In genomic region chr18:12574494-12575185, GRCh38 we compare ENCODE assay signal across 25 cellular contexts.
DNase-seq lines count a peak whose midpoint lies in the region; ATAC-seq, FAIRE-seq and TF ChIP-seq lines count a peak whose summit lies in the region.
"Had no signal": no experiment of that assay in that cellular context is flagged by ENCODE, and none has a peak within 500 bp of the region (broad histone marks: within the 10 kb centered on the region; RNA-seq: fewer than 3 reads in every experiment).

No MANE protein-coding gene starts in this region.

- no peaks in the 10 kb centered on the region; the same call in 1 of the 2 replicates for H4K20me1 ChIP-seq in K562 (replicated peaks; ENCODE audit: control insufficient read depth, insufficient read depth, low read length)

- 11% methylated on average over 2 of the region's 2 CpGs for WGBS in K562 (ENCODE audit: insufficient coverage, low coverage, missing lambda C conversion rate)
- WGBS in lung, 2 donors, result 55 to 68% methylated on average over 2 of the region's 2 CpGs

- no peak for TF ChIP-seq RAD21 in K562 (CRISPR knock-in tag; conservative IDR thresholded peaks at IDR 0.05 in 1 of 2, IDR thresholded peaks at IDR 0.05 in 1 of 2)

- CTCF ChIA-PET in Caco-2 (lab: Charles Lee) (interaction anchor here (0.6 to 0.7 kb wide), 2 partner anchors 15 to 71 kb away, joined by 3 to 4 read pairs; no protein-coding TSS in a partner anchor), K562 (lab: Yijun Ruan, JAX; ENCODE audit: low intra/inter-chr PET ratio) (no interaction called here)

- TF ChIP-seq EP300 in K562 (IDR thresholded peaks at IDR 0.05; ENCODE audit: low read length), result no peak

- peak overlapping the region; percentile 1 for H3K27ac Mint-ChIP-seq in Caco-2 (ENCODE audit: unreplicated experiment)
- H3K27ac Mint-ChIP-seq in stimulated activated effector memory CD8-positive, alpha-beta T cell treated with anti-CD3 and anti-CD28 coated beads, Interleukin-12 subunit alpha, Interleukin-12 subunit beta, amount 100 ng/mL, for 72 hours, result no peak overlapping the region
- H3K27ac Mint-ChIP-seq: activated naive CD8-positive, alpha-beta T cell treated with anti-CD3 and anti-CD28 coated beads, Interleukin-2, amount 10 ng/mL, durations not matched to agents 7 days and 5 days; CD4-positive, alpha-beta T cell; natural killer cell treated with Interleukin-12 subunit alpha and Interleukin-12 subunit beta and Interleukin-15 and Interleukin-18, amount 100 ng/mL, for 72 hours; stimulated activated naive CD8-positive, alpha-beta T cell treated with anti-CD3 and anti-CD28 coated beads, Interleukin-15, amount 100 ng/mL, for 72 hours; T-cell had no signal

- intact Hi-C loops in Caco-2 (cut with micrococcal nuclease; ENCODE audit: unreplicated experiment), result no loop called here
- intact Hi-C loops in K562 (cut with micrococcal nuclease), result no loop called here

- no peaks in the 10 kb centered on the region for H3K36me3 Mint-ChIP-seq in Caco-2 (ENCODE audit: insufficient read depth, unreplicated experiment)
- H3K36me3 Mint-ChIP-seq in stimulated activated effector memory CD8-positive, alpha-beta T cell treated with anti-CD3 and anti-CD28 coated beads, Interleukin-12 subunit alpha, Interleukin-12 subunit beta, amount 100 ng/mL, for 72 hours, result no peaks in the 10 kb centered on the region
- H3K36me3 Mint-ChIP-seq: activated naive CD8-positive, alpha-beta T cell treated with anti-CD3 and anti-CD28 coated beads, Interleukin-2, amount 10 ng/mL, durations not matched to agents 7 days and 5 days; natural killer cell treated with Interleukin-12 subunit alpha and Interleukin-12 subunit beta and Interleukin-15 and Interleukin-18, amount 100 ng/mL, for 72 hours; T-cell had no signal

- H3K4me3 ChIP-seq in Caco-2 (ENCODE audit: low read depth, low read length) (no peak overlapping the region), K562 (no peak overlapping the region), lung (no peak overlapping the region)
- H3K4me3 ChIP-seq: GM23248, heart right ventricle, PC-9, thyroid gland had no signal

- FAIRE-seq in H54 (lab: Jason Lieb, UNC) (peak; percentile 75), K562 (lab: Jason Lieb, UNC) (no peak)

- no peaks in the 10 kb centered on the region for H3K79me2 ChIP-seq in K562 (ENCODE audit: control insufficient read depth, insufficient read depth, low read length)

- no peaks in the 10 kb centered on the region for H3K4me1 ChIP-seq in Caco-2
- no peaks in the 10 kb centered on the region for H3K4me1 ChIP-seq in K562 (replicated peaks in 1 of 2; ENCODE audit: control insufficient read depth in 2 of 2, insufficient read depth in 2 of 2, low read length in 2 of 2)
- peaks cover 0 to 12% of the 10 kb centered on the region in 2 donors for H3K4me1 ChIP-seq in lung (ENCODE audit: control insufficient read depth in 2 of 2, insufficient read depth in 2 of 2, low read length in 2 of 2)
- H3K4me1 ChIP-seq: thyroid gland had no signal

- H3K36me3 ChIP-seq in Caco-2 (ENCODE audit: control insufficient read depth, insufficient read depth, low read length) (no peaks in the 10 kb centered on the region), K562 (ENCODE audit: control insufficient read depth, insufficient read depth, low read length) (no peaks in the 10 kb centered on the region), lung (ENCODE audit: control insufficient read depth in 2 of 2, insufficient read depth in 2 of 2, low read length in 2 of 2) (no peaks in the 10 kb centered on the region)
- H3K36me3 ChIP-seq: heart right ventricle, thyroid gland had no signal

- H3K4me2 ChIP-seq in K562 (ENCODE audit: insufficient read depth, low read length), result no peak overlapping the region
- H3K4me2 ChIP-seq: KMS-11, PC-9 had no signal

- H3K9me1 ChIP-seq in K562 (ENCODE audit: control insufficient read depth, insufficient read depth, low read length), result no peaks in the 10 kb centered on the region

- H2AFZ ChIP-seq in K562 (ENCODE audit: low read depth, low read length), result no peak overlapping the region
- H2AFZ ChIP-seq: GM23248, PC-9 had no signal

- no peak for TF ChIP-seq POLR2A in H54 (IDR thresholded peaks at IDR 0.05; ENCODE audit: low read depth, low read length)
- no peak for TF ChIP-seq POLR2A in K562 (conservative IDR thresholded peaks at IDR 0.05)

- H3K4me3 Mint-ChIP-seq in Caco-2 (ENCODE audit: unreplicated experiment), result peak overlapping the region; percentile 2
- no peak overlapping the region for H3K4me3 Mint-ChIP-seq in stimulated activated effector memory CD8-positive, alpha-beta T cell treated with anti-CD3 and anti-CD28 coated beads, Interleukin-12 subunit alpha, Interleukin-12 subunit beta, amount 100 ng/mL, for 72 hours
- H3K4me3 Mint-ChIP-seq: activated naive CD8-positive, alpha-beta T cell treated with anti-CD3 and anti-CD28 coated beads, Interleukin-2, amount 10 ng/mL, durations not matched to agents 7 days and 5 days; CD4-positive, alpha-beta T cell; natural killer cell treated with Interleukin-12 subunit alpha and Interleukin-12 subunit beta and Interleukin-15 and Interleukin-18, amount 100 ng/mL, for 72 hours; stimulated activated naive CD8-positive, alpha-beta T cell treated with anti-CD3 and anti-CD28 coated beads, Interleukin-15, amount 100 ng/mL, for 72 hours; T-cell had no signal

- H3K9me3 Mint-ChIP-seq in Caco-2 (ENCODE audit: unreplicated experiment), result no peaks in the 10 kb centered on the region
- H3K9me3 Mint-ChIP-seq in stimulated activated effector memory CD8-positive, alpha-beta T cell treated with anti-CD3 and anti-CD28 coated beads, Interleukin-12 subunit alpha, Interleukin-12 subunit beta, amount 100 ng/mL, for 72 hours, result no peaks in the 10 kb centered on the region
- H3K9me3 Mint-ChIP-seq: activated naive CD8-positive, alpha-beta T cell treated with anti-CD3 and anti-CD28 coated beads, Interleukin-2, amount 10 ng/mL, durations not matched to agents 7 days and 5 days; CD4-positive, alpha-beta T cell; natural killer cell treated with Interleukin-12 subunit alpha and Interleukin-12 subunit beta and Interleukin-15 and Interleukin-18, amount 100 ng/mL, for 72 hours; stimulated activated naive CD8-positive, alpha-beta T cell treated with anti-CD3 and anti-CD28 coated beads, Interleukin-15, amount 100 ng/mL, for 72 hours had no signal

- BruUV-seq in Caco-2 (replicated peaks; lab: Mats Ljungman, UMichigan) (no TSS peak), K562 (replicated peaks; lab: Mats Ljungman, UMichigan) (no TSS peak)

- POLR2A ChIA-PET in Caco-2 (lab: Charles Lee) (no interaction called here), K562 (lab: Yijun Ruan, JAX) (interaction anchor here (1.7 kb wide), 1 partner anchor 11 kb away, joined by 5 read pairs; no protein-coding TSS in a partner anchor)

- no peak overlapping the region for H3K27ac ChIP-seq in K562 (ENCODE audit: extremely low read depth, low read depth, low read length)
- no peak overlapping the region for H3K27ac ChIP-seq in lung (ENCODE audit: low read depth in 1 of 2, low read length in 1 of 2)
- H3K27ac ChIP-seq: GM23248, heart right ventricle, KMS-11, PC-9, thyroid gland had no signal

- H3K9me3 ChIP-seq in Caco-2, result no peaks in the 10 kb centered on the region
- H3K9me3 ChIP-seq in K562 (replicated peaks; ENCODE audit: control insufficient read depth, insufficient read depth, low read depth, low read length), result no peaks in the 10 kb centered on the region
- H3K9me3 ChIP-seq in lung (ENCODE audit: control insufficient read depth in 2 of 2, insufficient read depth in 1 of 2, low read length in 1 of 2), result no peaks in the 10 kb centered on the region
- H3K9me3 ChIP-seq: thyroid gland had no signal

- no peak overlapping the region for H3K9ac ChIP-seq in K562 (ENCODE audit: insufficient read depth in 1 of 2, low read depth in 2 of 2, low read length in 2 of 2)
- H3K9ac ChIP-seq: GM23248, KMS-11 had no signal

- DNase-seq in Caco-2 (no peak), H54 (ENCODE audit: insufficient read length, low spot score) (no peak), K562 (ENCODE audit: extremely low read depth in 1 of 4, low spot score in 3 of 4) (no peak), lung (ENCODE audit: low spot score) (no peak), NCI-H446 (lab: John Stamatoyannopoulos, UW) (no peak)
- DNase-seq in stimulated activated effector memory CD8-positive, alpha-beta T cell treated with anti-CD3 and anti-CD28 coated beads, Interleukin-12 subunit alpha, Interleukin-12 subunit beta, amount 100 ng/mL, for 72 hours (ENCODE audit: low spot score in 2 of 2), result no peak
- DNase-seq: activated effector memory CD4-positive, alpha-beta T cell treated with anti-CD3 and anti-CD28 coated beads, Interleukin-2, amount 50 U/mL, for 16 hours; activated naive CD8-positive, alpha-beta T cell treated with anti-CD3 and anti-CD28 coated beads, Interleukin-2, amount 10 ng/mL, durations not matched to agents 7 days and 5 days; CD4-positive, alpha-beta T cell; cerebellar nuclear complex; DMS 273 treated with DMSO at 0.1 percent for 48 hours; effector CD4-positive, alpha-beta T cell; erythroblast; GM23248; heart right ventricle; left cardiac atrium; NCI-H1048; NCI-H2029; PC-9; stimulated activated naive CD8-positive, alpha-beta T cell treated with anti-CD3 and anti-CD28 coated beads, Interleukin-15, amount 100 ng/mL, for 72 hours; T-cell; thyroid gland had no signal

- no peak for TF ChIP-seq CTCF in Caco-2 (IDR thresholded peaks at IDR 0.05; ENCODE audit: insufficient read depth in 1 of 2, low read depth in 1 of 2, low read length in 1 of 2, severe bottlenecking in 1 of 2, unreplicated experiment in 1 of 2)
- no peak for TF ChIP-seq CTCF in K562 (IDR thresholded peaks at IDR 0.05 in 2 of 3, conservative IDR thresholded peaks at IDR 0.05 in 1 of 3; ENCODE audit: insufficient read depth in 2 of 3, low read depth in 1 of 3, low read length in 3 of 3)
- TF ChIP-seq CTCF in lung (IDR thresholded peaks at IDR 0.05; ENCODE audit: control extremely low read depth, extremely low read depth), result no peak

- H3K27me3 ChIP-seq in Caco-2 (replicated peaks; ENCODE audit: control insufficient read depth, insufficient read depth, low read length) (no peaks in the 10 kb centered on the region), K562 (ENCODE audit: control insufficient read depth in 2 of 2, insufficient read depth in 2 of 2, low read length in 2 of 2) (no peaks in the 10 kb centered on the region), lung (ENCODE audit: control insufficient read depth, insufficient read depth) (no peaks in the 10 kb centered on the region)
- H3K27me3 ChIP-seq: heart right ventricle, thyroid gland had no signal

- H3K27me3 Mint-ChIP-seq in Caco-2 (ENCODE audit: insufficient read depth, unreplicated experiment), result no peaks in the 10 kb centered on the region
- H3K27me3 Mint-ChIP-seq: stimulated activated naive CD8-positive, alpha-beta T cell treated with anti-CD3 and anti-CD28 coated beads, Interleukin-15, amount 100 ng/mL, for 72 hours had no signal

- ATAC-seq in K562 (no peak), lung (ENCODE audit: insufficient read depth, low FRiP score) (peak; percentile 19), HG02840 (IDR thresholded peaks at IDR 0.05; ENCODE audit: low FRiP score, unreplicated experiment) (no peak)
- no peak for ATAC-seq in stimulated activated effector memory CD8-positive, alpha-beta T cell treated with anti-CD3 and anti-CD28 coated beads, Interleukin-12 subunit alpha, Interleukin-12 subunit beta, amount 100 ng/mL, for 72 hours
- ATAC-seq: natural killer cell treated with Interleukin-12 subunit alpha and Interleukin-12 subunit beta and Interleukin-15 and Interleukin-18, amount 100 ng/mL, for 72 hours; stimulated activated naive CD8-positive, alpha-beta T cell treated with anti-CD3 and anti-CD28 coated beads, Interleukin-15, amount 100 ng/mL, for 72 hours; T-cell had no signal

- in situ Hi-C loops in K562 (cut with MboI), result no loop called here

- peaks cover 19% of the 10 kb centered on the region for H3K4me1 Mint-ChIP-seq in Caco-2 (ENCODE audit: low read depth, unreplicated experiment)
- H3K4me1 Mint-ChIP-seq in stimulated activated effector memory CD8-positive, alpha-beta T cell treated with anti-CD3 and anti-CD28 coated beads, Interleukin-12 subunit alpha, Interleukin-12 subunit beta, amount 100 ng/mL, for 72 hours, result no peaks in the 10 kb centered on the region
- H3K4me1 Mint-ChIP-seq: activated naive CD8-positive, alpha-beta T cell treated with anti-CD3 and anti-CD28 coated beads, Interleukin-2, amount 10 ng/mL, durations not matched to agents 7 days and 5 days; stimulated activated naive CD8-positive, alpha-beta T cell treated with anti-CD3 and anti-CD28 coated beads, Interleukin-15, amount 100 ng/mL, for 72 hours; T-cell had no signal
